7 cellular contexts compared by ENCODE assay signal in genomic region chr9:123622696-123623095, GRCh38.
"Had no signal": no experiment of that assay in that cellular context is flagged by ENCODE, and none has a peak within 500 bp of the region (broad histone marks: within the 10 kb centered on the region; RNA-seq: fewer than 3 reads in every experiment).

No MANE protein-coding gene starts in this region.

- H3K27ac Mint-ChIP-seq: HFFc6 had no signal

- H3K4me3 Mint-ChIP-seq: HFFc6 had no signal

- DNase-seq: GOT3, H7, HCEC 1CT, HFFc6, IMR-90, KG1 had no signal

- H3K4me3 ChIP-seq: K562 had no signal

- ATAC-seq: K562 had no signal

- H3K9me3 Mint-ChIP-seq: HFFc6 had no signal
